Comparison of ENCODE assay signal across 23 cellular contexts in genomic region chr7:87226495-87226894, GRCh38. TPM values are rescaled to one million over a fixed set of nuclear protein-coding genes. Genes with fewer than 3 reads are reported as not detected.
DNase-seq lines count a peak whose midpoint lies in the region; ATAC-seq and TF ChIP-seq lines count a peak whose summit lies in the region.
"Had no signal": no experiment of that assay in that cellular context is flagged by ENCODE, and none has a peak within 500 bp of the region (broad histone marks: within the 10 kb centered on the region; RNA-seq: fewer than 3 reads in every experiment).

No MANE protein-coding gene starts in this region.

- CTCF ChIA-PET in CD8-positive, alpha-beta T cell (lab: Charles Lee) = interaction anchor here (1.0 to 3.2 kb wide), 2 partner anchors 10 to 299 kb away, joined by 4 to 15 read pairs; no protein-coding TSS in a partner anchor
- CTCF ChIA-PET in activated naive CD4-positive, alpha-beta T cell treated with anti-CD3 and anti-CD28 coated beads, Interleukin-2, amount 10 ng/mL, durations not matched to agents 7 days and 5 days (lab: Charles Lee) = no interaction called here

- H3K27ac ChIP-seq in CD8-positive, alpha-beta T cell (ENCODE audit: low read depth, low read length) = no peak overlapping the region
- H3K27ac ChIP-seq: C4-2B, colonic mucosa, heart left ventricle, neutrophil, SJSA1, spleen had no signal

- H3K4me1 ChIP-seq in CD8-positive, alpha-beta T cell (ENCODE audit: insufficient read depth, low read length) = peaks cover 5% of the 10 kb centered on the region
- H3K4me1 ChIP-seq: colonic mucosa had no signal

- no peaks in the 10 kb centered on the region for H3K27me3 ChIP-seq in CD8-positive, alpha-beta T cell (ENCODE audit: insufficient read depth, low read length)
- H3K27me3 ChIP-seq: colonic mucosa, SJSA1 had no signal

- TF ChIP-seq CTCF in CD8-positive, alpha-beta T cell (IDR thresholded peaks at IDR 0.05) = no peak

- no peaks in the 10 kb centered on the region for H3K36me3 ChIP-seq in CD8-positive, alpha-beta T cell (ENCODE audit: insufficient read depth, low read length)
- H3K36me3 ChIP-seq: colonic mucosa, heart left ventricle, neutrophil, SJSA1, spleen had no signal

- no peaks in the 10 kb centered on the region for H3K27me3 Mint-ChIP-seq in CD8-positive, alpha-beta T cell (ENCODE audit: low read depth)
- peaks cover 9% of the 10 kb centered on the region for H3K27me3 Mint-ChIP-seq in activated T-cell treated with anti-CD3 and anti-CD28 coated beads, Interleukin-2, amount 50 U/mL, for 4 hours (ENCODE audit: low read depth)
- peaks cover 21% of the 10 kb centered on the region for H3K27me3 Mint-ChIP-seq in activated naive CD4-positive, alpha-beta T cell treated with anti-CD3 and anti-CD28 coated beads, Interleukin-2, amount 10 ng/mL, durations not matched to agents 7 days and 5 days

- H3K9me3 Mint-ChIP-seq in CD8-positive, alpha-beta T cell = no peaks in the 10 kb centered on the region
- H3K9me3 Mint-ChIP-seq in activated T-cell treated with anti-CD3 and anti-CD28 coated beads, Interleukin-2, amount 50 U/mL, for 4 hours = no peaks in the 10 kb centered on the region
- no peaks in the 10 kb centered on the region for H3K9me3 Mint-ChIP-seq in activated naive CD4-positive, alpha-beta T cell treated with anti-CD3 and anti-CD28 coated beads, Interleukin-2, amount 10 ng/mL, durations not matched to agents 7 days and 5 days
- H3K9me3 Mint-ChIP-seq: activated T-helper 2 cell treated with anti-CD3 and anti-CD28 coated beads, Interferon-gamma antibody, Interleukin-2, Interleukin-4, amounts not matched to agents 10 μg/mL and 5 μg/mL and 100 μg/mL, durations not matched to agents 14 hours and 24 hours and 36 hours; brain had no signal

- no peak overlapping the region for H3K4me3 ChIP-seq in CD8-positive, alpha-beta T cell (ENCODE audit: low read depth, low read length)
- H3K4me3 ChIP-seq: colonic mucosa, heart left ventricle, SJSA1, spleen had no signal

- POLR2A ChIA-PET in CD8-positive, alpha-beta T cell (lab: Charles Lee) = no interaction called here

- no peak overlapping the region for H3K27ac Mint-ChIP-seq in CD8-positive, alpha-beta T cell
- H3K27ac Mint-ChIP-seq in activated naive CD4-positive, alpha-beta T cell treated with anti-CD3 and anti-CD28 coated beads, Interleukin-2, amount 10 ng/mL, durations not matched to agents 7 days and 5 days = no peak overlapping the region
- H3K27ac Mint-ChIP-seq: activated T-helper 2 cell treated with anti-CD3 and anti-CD28 coated beads, Interferon-gamma antibody, Interleukin-2, Interleukin-4, amounts not matched to agents 10 μg/mL and 5 μg/mL and 100 μg/mL, durations not matched to agents 14 hours and 24 hours and 36 hours; brain had no signal

- no peaks in the 10 kb centered on the region for H3K36me3 Mint-ChIP-seq in CD8-positive, alpha-beta T cell
- H3K36me3 Mint-ChIP-seq in activated T-cell treated with anti-CD3 and anti-CD28 coated beads, Interleukin-2, amount 50 U/mL, for 4 hours (ENCODE audit: insufficient read depth) = no peaks in the 10 kb centered on the region
- H3K36me3 Mint-ChIP-seq in activated naive CD4-positive, alpha-beta T cell treated with anti-CD3 and anti-CD28 coated beads, Interleukin-2, amount 10 ng/mL, durations not matched to agents 7 days and 5 days = no peaks in the 10 kb centered on the region
- H3K36me3 Mint-ChIP-seq: brain had no signal

- no peak for DNase-seq in CD8-positive, alpha-beta T cell
- DNase-seq in activated T-cell treated with anti-CD3 and anti-CD28 coated beads, Interleukin-2, amount 50 U/mL, for 4 hours = no peak
- DNase-seq in stimulated activated CD4-positive, alpha-beta T cell treated with anti-CD3 and anti-CD28 coated beads, Interleukin-1b, Interleukin-23, amount 100 ng/mL, for 48 hours = no peak
- DNase-seq in activated naive CD4-positive, alpha-beta T cell treated with anti-CD3 and anti-CD28 coated beads, Interleukin-2, amount 10 ng/mL, durations not matched to agents 7 days and 5 days = no peak
- DNase-seq: colonic mucosa; HCEC 1CT; heart left ventricle; NCI-H1417 treated with DMSO at 0.1 percent for 48 hours; NCI-H774; PC-3; spleen; stimulated activated CD8-positive, alpha-beta memory T cell treated with anti-CD3 and anti-CD28 coated beads, Interleukin-4, amount 100 ng/mL, for 48 hours; T-helper 2 cell had no signal

- H3K9me3 ChIP-seq in CD8-positive, alpha-beta T cell (ENCODE audit: low read length) = no peaks in the 10 kb centered on the region
- H3K9me3 ChIP-seq: colonic mucosa, heart left ventricle, neutrophil, SJSA1, spleen had no signal

- peaks cover 10% of the 10 kb centered on the region for H3K4me1 Mint-ChIP-seq in CD8-positive, alpha-beta T cell (ENCODE audit: low read depth)
- H3K4me1 Mint-ChIP-seq in activated T-cell treated with anti-CD3 and anti-CD28 coated beads, Interleukin-2, amount 50 U/mL, for 4 hours (ENCODE audit: low read depth) = peaks cover 4% of the 10 kb centered on the region
- peaks cover 11% of the 10 kb centered on the region for H3K4me1 Mint-ChIP-seq in activated naive CD4-positive, alpha-beta T cell treated with anti-CD3 and anti-CD28 coated beads, Interleukin-2, amount 10 ng/mL, durations not matched to agents 7 days and 5 days

- ATAC-seq in CD8-positive, alpha-beta T cell = peak; percentile 26
- ATAC-seq in GM18909 (IDR thresholded peaks at IDR 0.05; ENCODE audit: poor library complexity, unreplicated experiment) (peak; percentile 53), HG02763 (IDR thresholded peaks at IDR 0.05; ENCODE audit: unreplicated experiment) (peak; percentile 65), HG03571 (IDR thresholded peaks at IDR 0.05; ENCODE audit: unreplicated experiment) (peak; percentile 56), HG03439 (IDR thresholded peaks at IDR 0.05; ENCODE audit: unreplicated experiment) (no peak)
- no peak for ATAC-seq in activated T-cell treated with anti-CD3 and anti-CD28 coated beads, Interleukin-2, amount 50 U/mL, for 4 hours
- ATAC-seq: heart left ventricle, HepG2 had no signal

- no peak overlapping the region for H3K4me3 Mint-ChIP-seq in CD8-positive, alpha-beta T cell
- H3K4me3 Mint-ChIP-seq in activated T-cell treated with anti-CD3 and anti-CD28 coated beads, Interleukin-2, amount 50 U/mL, for 4 hours = no peak overlapping the region
- no peak overlapping the region for H3K4me3 Mint-ChIP-seq in activated naive CD4-positive, alpha-beta T cell treated with anti-CD3 and anti-CD28 coated beads, Interleukin-2, amount 10 ng/mL, durations not matched to agents 7 days and 5 days
- H3K4me3 Mint-ChIP-seq: brain had no signal

- intact Hi-C loops in CD8-positive, alpha-beta T cell (cut with DNase I, micrococcal nuclease) = loop anchor here (10.0 kb wide), 3 partner anchors 368 to 648 kb away; partner anchors contain the start of genes DBF4 (in 1 of the 2) and SLC25A40 (in 1 of the 2)

RNA-seq across cellular contexts. Expression of gene TMEM243, which starts 7.0 kb away (rescaled TPM):
- total RNA-seq in CD8-positive, alpha-beta T cell = 100 to 1,000 TPM; 122 to 124 TPM
- 10 to 100 TPM; 38.4 to 43.1 (median 39.3) TPM for total RNA-seq in activated T-cell treated with anti-CD3 and anti-CD28 coated beads, Interleukin-2, amount 50 U/mL, for 4 hours

Comparison
In these comparisons a context has a peak if more than half of its experiments do, and no peak if none do; other contexts are left out.
1. ATAC-seq: peak in CD8-positive, alpha-beta T cell (single experiment), GM18909 (single experiment), HG02763 (single experiment) and HG03571 (single experiment); none in HG03439 (single experiment) and activated T-cell treated with anti-CD3 and anti-CD28 coated beads, Interleukin-2, amount 50 U/mL, for 4 hours (0 of 2).